ENCODE assay signal across 11 cellular contexts in the genomic region with DNA sequence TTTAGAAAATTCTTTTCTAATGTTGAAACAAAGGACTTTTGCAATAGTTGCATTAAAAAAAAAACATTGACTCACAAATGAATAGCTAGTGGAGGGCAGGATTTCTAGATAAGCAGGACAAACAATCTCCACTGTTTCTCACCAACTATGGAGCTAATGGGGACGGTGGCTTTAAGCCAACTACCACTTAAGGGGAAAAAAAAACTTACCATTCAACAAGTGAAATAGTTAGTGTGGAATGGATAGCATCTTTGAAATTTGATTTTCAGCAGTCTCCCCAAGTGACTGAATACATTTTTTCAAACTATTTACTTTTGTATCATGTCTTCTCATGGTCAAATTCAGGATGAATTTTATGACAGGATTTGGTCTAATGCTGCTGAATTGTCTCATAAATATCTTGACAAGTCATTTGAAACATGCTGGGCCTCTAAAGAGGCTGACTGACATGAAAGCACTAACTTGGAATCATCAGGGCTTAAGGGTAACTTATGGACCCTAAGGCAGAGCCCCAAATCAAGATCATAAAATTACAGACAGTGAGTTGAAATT.
DNase-seq lines count a peak whose midpoint lies in the region; TF ChIP-seq lines count a peak whose summit lies in the region.
"Had no signal": no experiment of that assay in that cellular context is flagged by ENCODE, and none has a peak within 500 bp of the region (broad histone marks: within the 10 kb centered on the region; RNA-seq: fewer than 3 reads in every experiment).

No MANE protein-coding gene starts in this region.

- H3K9ac ChIP-seq in SK-N-SH, result no peak overlapping the region

- no peak overlapping the region for H3K4me2 ChIP-seq in SK-N-SH

- TF ChIP-seq RAD21 in SK-N-SH (IDR thresholded peaks at IDR 0.05; ENCODE audit: low read length), result no peak

- TF ChIP-seq CTCF in AG10803 (conservative IDR thresholded peaks at IDR 0.05; ENCODE audit: low read length), result no peak
- no peak for TF ChIP-seq CTCF in SK-N-SH (IDR thresholded peaks at IDR 0.05)
- no peak for TF ChIP-seq CTCF in uterus (IDR thresholded peaks at IDR 0.05)
- no peak for TF ChIP-seq CTCF in GM13977 (IDR thresholded peaks at IDR 0.05; ENCODE audit: extremely low read depth, insufficient read depth, missing control alignments)

- no peaks in the 10 kb centered on the region for H3K9me2 ChIP-seq in SK-N-SH

- no peak overlapping the region for H3K4me3 ChIP-seq in AG10803 (ENCODE audit: low read length)
- no peak overlapping the region for H3K4me3 ChIP-seq in SK-N-SH (ENCODE audit: low read depth in 2 of 2, low read length in 1 of 2)
- no peak overlapping the region for H3K4me3 ChIP-seq in uterus
- H3K4me3 ChIP-seq: skin epidermis had no signal

- no peaks in the 10 kb centered on the region for H3K27me3 ChIP-seq in SK-N-SH (ENCODE audit: insufficient read depth)
- H3K27me3 ChIP-seq in uterus, result peaks cover 0 to 4% of the 10 kb centered on the region in 2 donors

- CTCF ChIA-PET in SK-N-SH (lab: Yijun Ruan, JAX), result interaction anchor here (1.2 kb wide), 1 partner anchor 144 kb away, joined by 3 read pairs; no protein-coding TSS in a partner anchor

- H3K4me1 ChIP-seq in SK-N-SH (ENCODE audit: control insufficient read depth in 1 of 2, insufficient read depth in 2 of 2, low read depth in 1 of 2, low read length in 1 of 2), result peaks cover 0 to 8% of the 10 kb centered on the region in 2 experiments; a peak in 2 of 4 replicates
- no peaks in the 10 kb centered on the region for H3K4me1 ChIP-seq in uterus

- H3K27ac ChIP-seq in SK-N-SH (ENCODE audit: low read depth in 2 of 2, low read length in 1 of 2) (no peak overlapping the region; a peak in 1 of 4 replicates), uterus (no peak overlapping the region)
- H3K27ac ChIP-seq: skin epidermis had no signal

- H3K79me2 ChIP-seq in SK-N-SH (ENCODE audit: insufficient read depth), result no peaks in the 10 kb centered on the region

- intact Hi-C loops in uterus (cut with DNase I; ENCODE audit: low total_unique reads), result no loop called here

- TF ChIP-seq EP300 in SK-N-SH (IDR thresholded peaks at IDR 0.05; ENCODE audit: borderline replicate concordance in 1 of 2, low read depth in 1 of 2, low read length in 1 of 2), result peak in 1 of 2 experiments; percentile 60; a peak in 1 of 4 replicates

- H4K20me1 ChIP-seq in SK-N-SH (ENCODE audit: insufficient read depth), result no peaks in the 10 kb centered on the region

- TF ChIP-seq POLR2A in uterus (IDR thresholded peaks at IDR 0.05), result no peak

- no peaks in the 10 kb centered on the region for H3K9me3 ChIP-seq in SK-N-SH
- no peaks in the 10 kb centered on the region for H3K9me3 ChIP-seq in uterus

- in situ Hi-C loops in GM13977 (cut with MboI; ENCODE audit: low pct_unique_long_range_greater_than_20kb, low sequenced_read_pairs, unreplicated experiment), result no loop called here

- peak; percentile 3 for DNase-seq in AG10803 (ENCODE audit: low read depth)
- DNase-seq in M059J (ENCODE audit: low read depth), result peak; percentile 79
- peak; percentile 55 for DNase-seq in SK-N-SH
- DNase-seq in kidney glomerular epithelial cell (lab: John Stamatoyannopoulos, UW), result peak; percentile 74
- no peak for DNase-seq in uterus
- no peak for DNase-seq in stimulated activated naive CD4-positive, alpha-beta T cell treated with Interleukin-2 at 50 U/mL for 16 hours (lab: John Stamatoyannopoulos, UW)
- DNase-seq in GM13977 (ENCODE audit: low spot score), result no peak
- DNase-seq in OCI-M2 (lab: John Stamatoyannopoulos, UW; ENCODE audit: unreplicated experiment), result no peak
- DNase-seq: CD4-positive, CD25-positive, alpha-beta regulatory T cell; MV-4-11 had no signal

- POLR2A ChIA-PET in SK-N-SH (lab: Yijun Ruan, JAX), result no interaction called here

- no peaks in the 10 kb centered on the region for H3K36me3 ChIP-seq in SK-N-SH (replicated peaks in 1 of 2; ENCODE audit: control insufficient read depth in 1 of 2, insufficient read depth in 2 of 2, low read length in 1 of 2)
- no peaks in the 10 kb centered on the region for H3K36me3 ChIP-seq in uterus

- no peaks in the 10 kb centered on the region for H3F3A ChIP-seq in SK-N-SH (replicated peaks; ENCODE audit: insufficient read depth)

- no peak overlapping the region for H2AFZ ChIP-seq in SK-N-SH (ENCODE audit: low read depth)

- 0% methylated on average over 1 of the region's 1 CpG for WGBS in SK-N-SH (ENCODE audit: low lambda C conversion rate)

TF ChIP-seq in SK-N-SH, 30 proteins besides CTCF, POLR2A, EP300 and RAD21:
- TF ChIP-seq SIN3A (IDR thresholded peaks at IDR 0.05; ENCODE audit: borderline replicate concordance, low read depth, low read length) (no peak), PBX3 (IDR thresholded peaks at IDR 0.05) (no peak), TAF1 (IDR thresholded peaks at IDR 0.05; ENCODE audit: borderline replicate concordance, low read depth, low read length) (no peak), USF1 (IDR thresholded peaks at IDR 0.05; ENCODE audit: borderline replicate concordance, low read depth) (no peak), RCOR1 (IDR thresholded peaks at IDR 0.05; ENCODE audit: low read length) (peak; percentile 86), ELF1 (IDR thresholded peaks at IDR 0.05) (no peak), JUND (IDR thresholded peaks at IDR 0.05) (no peak), NFIC (IDR thresholded peaks at IDR 0.05; ENCODE audit: borderline replicate concordance) (0 out of 2 replicates have a peak, but pooled peaks have one; percentile 15), GABPA (IDR thresholded peaks at IDR 0.05; ENCODE audit: low read depth) (no peak), IRF3 (IDR thresholded peaks at IDR 0.05; ENCODE audit: low read depth, low read length) (no peak), SMC3 (IDR thresholded peaks at IDR 0.05; ENCODE audit: low read depth, low read length) (no peak), GATA2 (CRISPR knock-in tag; IDR thresholded peaks at IDR 0.05) (peak; percentile 87), NRF1 (IDR thresholded peaks at IDR 0.05; ENCODE audit: low read depth, low read length) (no peak), FOXJ3 (CRISPR knock-in tag; IDR thresholded peaks at IDR 0.05) (no peak), TEAD4 (IDR thresholded peaks at IDR 0.05; ENCODE audit: borderline replicate concordance, insufficient read depth) (no peak), EZH2phosphoT487 (IDR thresholded peaks at IDR 0.05; ENCODE audit: borderline replicate concordance, low read depth) (no peak), CHD2 (IDR thresholded peaks at IDR 0.05; ENCODE audit: low read length, partially characterized antibody) (peak; percentile 45)
- TF ChIP-seq, protein P1, sequence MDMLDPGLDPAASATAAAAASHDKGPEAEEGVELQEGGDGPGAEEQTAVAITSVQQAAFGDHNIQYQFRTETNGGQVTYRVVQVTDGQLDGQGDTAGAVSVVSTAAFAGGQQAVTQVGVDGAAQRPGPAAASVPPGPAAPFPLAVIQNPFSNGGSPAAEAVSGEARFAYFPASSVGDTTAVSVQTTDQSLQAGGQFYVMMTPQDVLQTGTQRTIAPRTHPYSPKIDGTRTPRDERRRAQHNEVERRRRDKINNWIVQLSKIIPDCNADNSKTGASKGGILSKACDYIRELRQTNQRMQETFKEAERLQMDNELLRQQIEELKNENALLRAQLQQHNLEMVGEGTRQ (IDR thresholded peaks at IDR 0.05; ENCODE audit: borderline replicate concordance, low read depth, low read length), result no peak

Comparison
In these comparisons a context has a peak if more than half of its experiments do, and no peak if none do; other contexts are left out.
1. DNase-seq: peak in AG10803 (single experiment), M059J (single experiment), SK-N-SH (single experiment) and kidney glomerular epithelial cell (single experiment); none in uterus (0 of 2), stimulated activated naive CD4-positive, alpha-beta T cell treated with Interleukin-2 at 50 U/mL for 16 hours (single experiment), GM13977 (single experiment) and OCI-M2 (single experiment).